In genomic region chr11:11389238-11389637, GRCh38 we compare ENCODE assay signal across 32 cellular contexts. TPM values are rescaled to one million over a fixed set of nuclear protein-coding genes. Genes with fewer than 3 reads are reported as not detected.
A peak's percentile ranks its signal among the peaks of the same experiment; 100 is the strongest.
DNase-seq lines count a peak whose midpoint lies in the region; ATAC-seq and TF ChIP-seq lines count a peak whose summit lies in the region.
"Had no signal": no experiment of that assay in that cellular context is flagged by ENCODE, and none has a peak within 500 bp of the region (broad histone marks: within the 10 kb centered on the region; RNA-seq: fewer than 3 reads in every experiment).

No MANE protein-coding gene starts in this region.

- H3K27ac Mint-ChIP-seq in MCF 10A (ENCODE audit: low read depth, unreplicated experiment), result no peak overlapping the region
- H3K27ac Mint-ChIP-seq: activated CD4-positive, alpha-beta memory T cell treated with anti-CD3 and anti-CD28 coated beads, Interleukin-2, amount 10 ng/mL, durations not matched to agents 7 days and 5 days; activated T-helper 1 cell treated with anti-CD3 and anti-CD28 coated beads, Interleukin-12 subunit alpha, Interleukin-12 subunit beta, Interleukin-2, Interleukin-4 antibody, amounts not matched to agents 30 ng/mL and 10 ng/mL and 1 ng/mL, durations not matched to agents 14 hours and 24 hours and 36 hours; CD4-positive, CD25-positive, alpha-beta regulatory T cell; effector memory CD8-positive, alpha-beta T cell had no signal

- DNase-seq in MCF 10A (ENCODE audit: unreplicated experiment) (peak; percentile 59), breast epithelium (ENCODE audit: low spot score in 2 of 2) (no peak), Peyer's patch (peak in 2 of 3 donors; percentile 76 to 87), fibroblast of mammary gland (ENCODE audit: low read depth) (peak; percentile 35), stomach (peak; percentile 32), activated gamma-delta T cell treated with Interleukin-2 at 50 U/mL for 16 hours (no peak), GM03348 (ENCODE audit: low spot score) (no peak)
- DNase-seq: activated CD4-positive, alpha-beta memory T cell treated with anti-CD3 and anti-CD28 coated beads, Interleukin-2, amount 10 ng/mL, durations not matched to agents 7 days and 5 days; activated CD8-positive, alpha-beta memory T cell treated with anti-CD3 and anti-CD28 coated beads, Interleukin-2, amount 50 U/mL, for 48 hours; activated naive CD4-positive, alpha-beta T cell treated with anti-CD3 and anti-CD28 coated beads, Interleukin-2, amount 50 U/mL, for 16 hours; amygdala; CD4-positive, CD25-positive, alpha-beta regulatory T cell; DND-41; effector memory CD8-positive, alpha-beta T cell; foreskin keratinocyte; head of caudate nucleus; islet precursor cell; MM.1S; NCI-H1930; NCI-H524 treated with DMSO at 0.1 percent for 48 hours; ovary; retina; SIG-M5; stimulated activated naive CD4-positive, alpha-beta T cell treated with Interleukin-2 at 50 U/mL for 16 hours; testis had no signal

- TF ChIP-seq CTCF in MCF 10A (IDR thresholded peaks at IDR 0.05; ENCODE audit: unreplicated experiment), result no peak
- no peak for TF ChIP-seq CTCF in breast epithelium (IDR thresholded peaks at IDR 0.05)
- TF ChIP-seq CTCF in Peyer's patch (IDR thresholded peaks at IDR 0.05), result no peak
- no peak for TF ChIP-seq CTCF in fibroblast of mammary gland (conservative IDR thresholded peaks at IDR 0.05; ENCODE audit: control insufficient read depth, insufficient read depth, low read depth, low read length)
- no peak for TF ChIP-seq CTCF in stomach (IDR thresholded peaks at IDR 0.05)

- CTCF ChIA-PET in MCF 10A (lab: Yijun Ruan, JAX), result no interaction called here

- H3K4me3 Mint-ChIP-seq in MCF 10A (ENCODE audit: unreplicated experiment), result no peak overlapping the region
- H3K4me3 Mint-ChIP-seq: activated CD4-positive, alpha-beta memory T cell treated with anti-CD3 and anti-CD28 coated beads, Interleukin-2, amount 10 ng/mL, durations not matched to agents 7 days and 5 days; activated T-helper 1 cell treated with anti-CD3 and anti-CD28 coated beads, Interleukin-12 subunit alpha, Interleukin-12 subunit beta, Interleukin-2, Interleukin-4 antibody, amounts not matched to agents 30 ng/mL and 10 ng/mL and 1 ng/mL, durations not matched to agents 14 hours and 24 hours and 36 hours; CD4-positive, CD25-positive, alpha-beta regulatory T cell; effector memory CD8-positive, alpha-beta T cell had no signal

- H3K4me1 Mint-ChIP-seq in MCF 10A (ENCODE audit: insufficient read depth, unreplicated experiment), result peaks cover 6% of the 10 kb centered on the region
- H3K4me1 Mint-ChIP-seq: activated CD4-positive, alpha-beta memory T cell treated with anti-CD3 and anti-CD28 coated beads, Interleukin-2, amount 10 ng/mL, durations not matched to agents 7 days and 5 days; CD4-positive, CD25-positive, alpha-beta regulatory T cell had no signal

- H3K36me3 ChIP-seq in breast epithelium, result no peaks in the 10 kb centered on the region
- no peaks in the 10 kb centered on the region for H3K36me3 ChIP-seq in Peyer's patch
- no peaks in the 10 kb centered on the region for H3K36me3 ChIP-seq in stomach
- H3K36me3 ChIP-seq: ovary had no signal

- no peaks in the 10 kb centered on the region for H3K27me3 ChIP-seq in breast epithelium
- no peaks in the 10 kb centered on the region for H3K27me3 ChIP-seq in Peyer's patch
- no peaks in the 10 kb centered on the region for H3K27me3 ChIP-seq in stomach
- H3K27me3 ChIP-seq: foreskin keratinocyte, ovary, testis had no signal

- ATAC-seq in GM19324 (IDR thresholded peaks at IDR 0.05; ENCODE audit: low FRiP score, unreplicated experiment), result no peak
- ATAC-seq: effector memory CD8-positive, alpha-beta T cell; foreskin keratinocyte; K562; Panc1 had no signal

- no peak for TF ChIP-seq POLR2A in breast epithelium (IDR thresholded peaks at IDR 0.05)
- TF ChIP-seq POLR2A in Peyer's patch (IDR thresholded peaks at IDR 0.05), result no peak
- no peak for TF ChIP-seq POLR2A in stomach (IDR thresholded peaks at IDR 0.05)

- BruUV-seq in MCF 10A (replicated peaks; lab: Mats Ljungman, UMichigan), result no TSS peak

- no peaks in the 10 kb centered on the region for H3K36me3 Mint-ChIP-seq in MCF 10A (ENCODE audit: insufficient read depth, unreplicated experiment)
- H3K36me3 Mint-ChIP-seq: CD4-positive, CD25-positive, alpha-beta regulatory T cell had no signal

- H3K4me3 ChIP-seq in breast epithelium (no peak overlapping the region), Peyer's patch (no peak overlapping the region), fibroblast of mammary gland (ENCODE audit: control insufficient read depth, low read depth, low read length) (no peak overlapping the region), stomach (no peak overlapping the region)
- H3K4me3 ChIP-seq: coronary artery, K562, lung, ovary, skin epidermis, testis had no signal

- POLR2A ChIA-PET in MCF 10A (lab: Yijun Ruan, JAX), result interaction anchor here (1.0 kb wide), 1 partner anchor 33 kb away, joined by 3 read pairs; no protein-coding TSS in a partner anchor

- 60 to 77% (median 62%) methylated on average over 4 of the region's 4 CpGs for WGBS in stomach, 5 donors

- no peaks in the 10 kb centered on the region for H3K27me3 Mint-ChIP-seq in MCF 10A (ENCODE audit: insufficient read depth, unreplicated experiment)
- H3K27me3 Mint-ChIP-seq: activated CD4-positive, alpha-beta memory T cell treated with anti-CD3 and anti-CD28 coated beads, Interleukin-2, amount 10 ng/mL, durations not matched to agents 7 days and 5 days; CD4-positive, CD25-positive, alpha-beta regulatory T cell had no signal

- H3K4me1 ChIP-seq in breast epithelium (no peaks in the 10 kb centered on the region), Peyer's patch (peaks cover 0 to 8% (median 1%) of the 10 kb centered on the region in 4 donors), stomach (peaks cover 0 to 9% (median 0%) of the 10 kb centered on the region in 4 donors)
- H3K4me1 ChIP-seq: foreskin keratinocyte had no signal

- intact Hi-C loops in MCF 10A (cut with micrococcal nuclease) (loop anchor here (10.0 kb wide), 1 partner anchor 236 kb away; the partner anchor contains the start of gene GALNT18), breast epithelium (cut with DNase I; ENCODE audit: low total_unique reads) (no loop called here), stomach (cut with DNase I; ENCODE audit: low total_unique reads) (no loop called here)

- H3K27ac ChIP-seq in breast epithelium (no peak overlapping the region), Peyer's patch (peak overlapping the region in 2 of 4 donors; percentile 34 to 80), stomach (no peak overlapping the region)
- H3K27ac ChIP-seq: coronary artery, foreskin keratinocyte, ovary, skin epidermis, testis had no signal

- TF ChIP-seq EP300 in stomach (IDR thresholded peaks at IDR 0.05), result no peak

- no peaks in the 10 kb centered on the region for H3K9me3 Mint-ChIP-seq in MCF 10A (ENCODE audit: unreplicated experiment)
- H3K9me3 Mint-ChIP-seq: activated CD4-positive, alpha-beta memory T cell treated with anti-CD3 and anti-CD28 coated beads, Interleukin-2, amount 10 ng/mL, durations not matched to agents 7 days and 5 days; activated T-helper 1 cell treated with anti-CD3 and anti-CD28 coated beads, Interleukin-12 subunit alpha, Interleukin-12 subunit beta, Interleukin-2, Interleukin-4 antibody, amounts not matched to agents 30 ng/mL and 10 ng/mL and 1 ng/mL, durations not matched to agents 14 hours and 24 hours and 36 hours; CD4-positive, CD25-positive, alpha-beta regulatory T cell; effector memory CD8-positive, alpha-beta T cell had no signal

- no peaks in the 10 kb centered on the region for H3K9me3 ChIP-seq in breast epithelium
- no peaks in the 10 kb centered on the region for H3K9me3 ChIP-seq in Peyer's patch
- no peaks in the 10 kb centered on the region for H3K9me3 ChIP-seq in stomach
- H3K9me3 ChIP-seq: ovary, testis had no signal

RNA-seq across cellular contexts. Expression of gene CSNK2A3, which starts 36.2 kb away (rescaled TPM):
- total RNA-seq in MCF 10A (2022), result 2.2 and 2.6 TPM in 2 replicates
- 1 to 10 TPM; 1.0 to 2.6 (median 1.3) TPM for total RNA-seq in breast epithelium
- 1 to 10 TPM in 3 of 4 donors, not detected in 1; 1.6 to 8.3 (median 2.0) TPM for total RNA-seq in Peyer's patch
- total RNA-seq in stomach, result 1 to 10 TPM in 1 of 5 donors, under 1 TPM in 1, not detected in 3; 0.73 to 1.2 TPM
- 1 to 10 TPM in 1 of 3 donors, under 1 TPM in 2; 0.23 to 1.2 (median 0.56) TPM for polyA plus RNA-seq in stomach
- total RNA-seq: CD4-positive, CD25-positive, alpha-beta regulatory T cell had no signal

Comparison
In these comparisons a context has a peak if more than half of its experiments do, and no peak if none do; other contexts are left out.
1. DNase-seq: peak in MCF 10A (single experiment), Peyer's patch (2 of 3), fibroblast of mammary gland (single experiment) and stomach (single experiment); none in breast epithelium (0 of 2), activated gamma-delta T cell treated with Interleukin-2 at 50 U/mL for 16 hours (single experiment) and GM03348 (single experiment).